ENCODE assay signal across 21 cellular contexts in the genomic region with DNA sequence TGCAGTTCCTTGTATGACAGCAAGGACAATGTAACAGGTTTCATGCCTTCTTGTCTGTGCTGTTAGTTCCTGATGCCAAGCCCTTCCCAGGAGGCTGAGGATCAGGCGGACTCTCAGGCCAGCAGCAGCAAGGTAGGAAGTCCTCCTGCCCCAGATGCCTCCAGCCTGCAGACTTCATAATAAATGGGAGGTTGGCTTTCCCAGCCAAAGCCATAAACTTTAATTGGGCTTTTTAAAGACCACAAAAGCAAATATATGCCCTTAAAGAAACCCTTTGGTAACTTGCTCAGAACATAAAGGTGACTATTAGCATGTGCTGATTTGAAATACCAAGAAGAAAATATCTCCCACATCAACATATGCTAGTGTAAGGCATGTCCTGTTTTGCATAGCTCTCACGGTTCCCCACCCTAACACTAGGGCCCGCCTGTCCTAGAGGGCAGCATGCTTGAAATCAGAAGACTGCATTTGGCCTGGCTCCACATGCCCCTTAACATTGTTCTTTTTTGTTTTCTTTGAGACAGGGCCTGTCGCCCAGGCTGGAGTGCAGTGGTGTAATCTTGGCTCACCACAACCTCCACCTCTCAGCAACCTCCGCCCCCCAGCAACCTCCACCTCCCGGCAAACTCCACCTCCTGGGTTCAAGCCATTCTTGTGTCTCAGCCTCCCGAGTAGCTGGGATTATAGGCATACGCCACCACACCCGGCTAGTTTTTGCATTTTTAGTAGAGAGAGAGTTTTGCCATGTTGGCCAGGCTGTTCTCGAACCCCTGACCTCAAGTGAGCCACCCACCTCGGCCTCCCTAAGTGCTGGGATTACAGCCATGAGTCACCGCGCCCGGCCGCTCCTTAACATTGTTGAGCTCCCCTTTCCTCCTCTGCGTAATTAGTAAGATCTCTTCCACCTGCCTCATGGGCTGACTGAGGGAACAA. TPM values are rescaled to one million over a fixed set of nuclear protein-coding genes. Genes with fewer than 3 reads are reported as not detected.
DNase-seq lines count a peak whose midpoint lies in the region; ATAC-seq and TF ChIP-seq lines count a peak whose summit lies in the region.
"Had no signal": no experiment of that assay in that cellular context is flagged by ENCODE, and none has a peak within 500 bp of the region (broad histone marks: within the 10 kb centered on the region; RNA-seq: fewer than 3 reads in every experiment).

No MANE protein-coding gene starts in this region.

- no peak for ATAC-seq in activated CD8-positive, alpha-beta memory T cell treated with anti-CD3 and anti-CD28 coated beads, Interleukin-2, amount 10 ng/mL, durations not matched to agents 7 days and 5 days
- ATAC-seq in left colon, result peak; percentile 81
- ATAC-seq in sciatic nerve, result no peak
- ATAC-seq in GM18498 (IDR thresholded peaks at IDR 0.05; ENCODE audit: unreplicated experiment), result no peak

- DNase-seq in activated CD8-positive, alpha-beta memory T cell treated with anti-CD3 and anti-CD28 coated beads, Interleukin-2, amount 50 U/mL, for 4 hours, result peak; percentile 3
- no peak for DNase-seq in activated CD8-positive, alpha-beta memory T cell treated with anti-CD3 and anti-CD28 coated beads, Interleukin-2, amount 10 ng/mL, durations not matched to agents 7 days and 5 days
- DNase-seq in left colon (peak in 1 of 2 donors; percentile 25), sciatic nerve (ENCODE audit: low spot score) (peak; percentile 49), iPS-NIHi11 (ENCODE audit: low spot score) (no peak), T-helper 2 cell (no peak)
- DNase-seq: activated CD4-positive, alpha-beta memory T cell treated with anti-CD3 and anti-CD28 coated beads, Interleukin-2, amount 10 ng/mL, durations not matched to agents 7 days and 5 days; C1 segment of cervical spinal cord; DMS153; MV-4-11; NCI-H1930; NCI-H345 had no signal

- CTCF ChIA-PET in activated CD8-positive, alpha-beta memory T cell treated with anti-CD3 and anti-CD28 coated beads, Interleukin-2, amount 10 ng/mL, durations not matched to agents 7 days and 5 days (lab: Charles Lee), result no interaction called here
- CTCF ChIA-PET in HEK293 (lab: Yijun Ruan, JAX), result interaction anchor here (0.9 to 1.1 kb wide), 2 partner anchors 10 to 13 kb away, joined by 3 to 4 read pairs; no protein-coding TSS in a partner anchor

- intact Hi-C loops in left colon (cut with DNase I, micrococcal nuclease), result no loop called here
- intact Hi-C loops in sciatic nerve (cut with DNase I), result no loop called here

- no peaks in the 10 kb centered on the region for H3K27me3 Mint-ChIP-seq in activated CD8-positive, alpha-beta memory T cell treated with anti-CD3 and anti-CD28 coated beads, Interleukin-2, amount 10 ng/mL, durations not matched to agents 7 days and 5 days
- H3K27me3 Mint-ChIP-seq: activated CD4-positive, alpha-beta memory T cell treated with anti-CD3 and anti-CD28 coated beads, Interleukin-2, amount 10 ng/mL, durations not matched to agents 7 days and 5 days had no signal

- POLR2A ChIA-PET in HEK293 (lab: Yijun Ruan, JAX), result no interaction called here

- H3K9me3 Mint-ChIP-seq in activated CD8-positive, alpha-beta memory T cell treated with anti-CD3 and anti-CD28 coated beads, Interleukin-2, amount 10 ng/mL, durations not matched to agents 7 days and 5 days (ENCODE audit: low read depth), result no peaks in the 10 kb centered on the region
- H3K9me3 Mint-ChIP-seq: activated CD4-positive, alpha-beta memory T cell treated with anti-CD3 and anti-CD28 coated beads, Interleukin-2, amount 10 ng/mL, durations not matched to agents 7 days and 5 days had no signal

- no peak overlapping the region for H3K4me3 Mint-ChIP-seq in activated CD8-positive, alpha-beta memory T cell treated with anti-CD3 and anti-CD28 coated beads, Interleukin-2, amount 10 ng/mL, durations not matched to agents 7 days and 5 days
- H3K4me3 Mint-ChIP-seq: activated CD4-positive, alpha-beta memory T cell treated with anti-CD3 and anti-CD28 coated beads, Interleukin-2, amount 10 ng/mL, durations not matched to agents 7 days and 5 days had no signal

- H3K36me3 ChIP-seq in HEK293 (ENCODE audit: control insufficient read depth in 2 of 2, insufficient read depth in 1 of 2, low read length in 2 of 2), result no peaks in the 10 kb centered on the region
- H3K36me3 ChIP-seq: adrenal gland had no signal

- no peaks in the 10 kb centered on the region for H3K9me3 ChIP-seq in HEK293 (ENCODE audit: control insufficient read depth, insufficient read depth, low read depth, low read length)
- H3K9me3 ChIP-seq: A549, adrenal gland had no signal

- H3K27ac ChIP-seq in HEK293 (ENCODE audit: extremely low read depth, low read depth, low read length), result no peak overlapping the region
- H3K27ac ChIP-seq: A549, adrenal gland, HL-60 had no signal

- H3K4me1 ChIP-seq in HEK293 (ENCODE audit: control insufficient read depth, insufficient read depth, low read length), result no peaks in the 10 kb centered on the region
- H3K4me1 ChIP-seq: A549 had no signal

- no peak overlapping the region for H3K27ac Mint-ChIP-seq in activated CD8-positive, alpha-beta memory T cell treated with anti-CD3 and anti-CD28 coated beads, Interleukin-2, amount 10 ng/mL, durations not matched to agents 7 days and 5 days
- H3K27ac Mint-ChIP-seq: activated CD4-positive, alpha-beta memory T cell treated with anti-CD3 and anti-CD28 coated beads, Interleukin-2, amount 10 ng/mL, durations not matched to agents 7 days and 5 days had no signal

- no peaks in the 10 kb centered on the region for H3K36me3 Mint-ChIP-seq in activated CD8-positive, alpha-beta memory T cell treated with anti-CD3 and anti-CD28 coated beads, Interleukin-2, amount 10 ng/mL, durations not matched to agents 7 days and 5 days

- TF ChIP-seq CTCF in HEK293 (tag by site-specific recombination; IDR thresholded peaks at IDR 0.05), result 0 out of 2 replicates have a peak, but pooled peaks have one; percentile 7

- no peaks in the 10 kb centered on the region for H3K4me1 Mint-ChIP-seq in activated CD8-positive, alpha-beta memory T cell treated with anti-CD3 and anti-CD28 coated beads, Interleukin-2, amount 10 ng/mL, durations not matched to agents 7 days and 5 days
- H3K4me1 Mint-ChIP-seq: activated CD4-positive, alpha-beta memory T cell treated with anti-CD3 and anti-CD28 coated beads, Interleukin-2, amount 10 ng/mL, durations not matched to agents 7 days and 5 days had no signal

- H3K4me3 ChIP-seq in HEK293 (ENCODE audit: low read depth, low read length), result no peak overlapping the region
- H3K4me3 ChIP-seq: A549, adrenal gland had no signal

TF ChIP-seq in HEK293, 187 proteins besides CTCF, POLR2A, EP300 and RAD21 (continues in another document):
- TF ChIP-seq MZF1 (tag by site-specific recombination; IDR thresholded peaks at IDR 0.05; ENCODE audit: borderline replicate concordance) (no peak), ZNF184 (tag by site-specific recombination; IDR thresholded peaks at IDR 0.05) (no peak), ZNF629 (tag by site-specific recombination; IDR thresholded peaks at IDR 0.05) (no peak), SETDB1 (IDR thresholded peaks at IDR 0.05; ENCODE audit: insufficient read length, low read length) (no peak), ZBTB8A (tag by site-specific recombination; IDR thresholded peaks at IDR 0.05) (no peak), MYNN (tag by site-specific recombination; IDR thresholded peaks at IDR 0.05; ENCODE audit: borderline replicate concordance) (no peak), ZSCAN18 (tag by site-specific recombination; IDR thresholded peaks at IDR 0.05) (no peak), ZFHX2 (tag by site-specific recombination; conservative IDR thresholded peaks at IDR 0.05) (peak; percentile 72), FEZF1 (tag by site-specific recombination; IDR thresholded peaks at IDR 0.05) (peak; percentile 46), ZNF112 (tag by site-specific recombination; IDR thresholded peaks at IDR 0.05) (no peak), ZNF768 (tag by site-specific recombination; IDR thresholded peaks at IDR 0.05) (no peak), ZBTB48 (tag by site-specific recombination; IDR thresholded peaks at IDR 0.05) (no peak), ZNF202 (tag by site-specific recombination; IDR thresholded peaks at IDR 0.05; ENCODE audit: borderline replicate concordance) (no peak), ZFP37 (tag by site-specific recombination; IDR thresholded peaks at IDR 0.05) (no peak), GLI4 (tag by site-specific recombination; IDR thresholded peaks at IDR 0.05) (no peak), ZNF10 (tag by site-specific recombination; IDR thresholded peaks at IDR 0.05) (no peak), ZNF155 (tag by site-specific recombination; IDR thresholded peaks at IDR 0.05) (no peak), EGR2 (tag by site-specific recombination; IDR thresholded peaks at IDR 0.05; ENCODE audit: low read depth) (peak; percentile 39), ZNF664 (tag by site-specific recombination; IDR thresholded peaks at IDR 0.05) (no peak), KLF17 (tag by site-specific recombination; IDR thresholded peaks at IDR 0.05) (peak; percentile 57; the same call in 1 of the 2 replicates), ZNF121 (tag by site-specific recombination; IDR thresholded peaks at IDR 0.05) (no peak), ZNF48 (tag by site-specific recombination; IDR thresholded peaks at IDR 0.05) (no peak)

RNA-seq across cellular contexts. Expression of gene FCN1, which starts 44.6 kb away (rescaled TPM):
- not detected for total RNA-seq in activated CD8-positive, alpha-beta memory T cell treated with anti-CD3 and anti-CD28 coated beads, Interleukin-2, amount 10 ng/mL, durations not matched to agents 7 days and 5 days
- total RNA-seq in left colon (under 1 TPM; 0.92 to 0.95 TPM), sciatic nerve (16.1 TPM)
- total RNA-seq: activated CD4-positive, alpha-beta memory T cell treated with anti-CD3 and anti-CD28 coated beads, Interleukin-2, amount 10 ng/mL, durations not matched to agents 7 days and 5 days; bronchial epithelial cell; dermis microvascular lymphatic vessel endothelial cell; epithelial cell of proximal tubule; RPMI7951 had no signal

Comparison
In these comparisons a context has a peak if more than half of its experiments do, and no peak if none do; other contexts are left out.
1. DNase-seq: peak in activated CD8-positive, alpha-beta memory T cell treated with anti-CD3 and anti-CD28 coated beads, Interleukin-2, amount 50 U/mL, for 4 hours (single experiment) and sciatic nerve (single experiment); none in activated CD8-positive, alpha-beta memory T cell treated with anti-CD3 and anti-CD28 coated beads, Interleukin-2, amount 10 ng/mL, durations not matched to agents 7 days and 5 days (single experiment), iPS-NIHi11 (single experiment) and T-helper 2 cell (0 of 5).